Comparison of ENCODE assay signal across 8 cellular contexts in genomic region chr1:6962956-6963915, GRCh38.
DNase-seq lines count a peak whose midpoint lies in the region; ATAC-seq and TF ChIP-seq lines count a peak whose summit lies in the region.

No MANE protein-coding gene starts in this region.

- no peak for TF ChIP-seq EP300 in ovary (IDR thresholded peaks at IDR 0.05)

- no peaks in the 10 kb centered on the region for H3K36me3 Mint-ChIP-seq in endothelial cell (ENCODE audit: low read depth, unreplicated experiment)

- no peak overlapping the region for H3K27ac Mint-ChIP-seq in endothelial cell (ENCODE audit: unreplicated experiment)

- TF ChIP-seq CTCF in endothelial cell (IDR thresholded peaks at IDR 0.05; ENCODE audit: unreplicated experiment) (no peak), ovary (IDR thresholded peaks at IDR 0.05) (no peak), uterus (IDR thresholded peaks at IDR 0.05) (no peak)

- H3K9me3 ChIP-seq in ovary (no peaks in the 10 kb centered on the region), uterus (no peaks in the 10 kb centered on the region)

- 27 to 36% (median 34%) methylated on average over 42 of the region's 42 CpGs for WGBS in ovary, 3 donors

- peaks cover 16% of the 10 kb centered on the region for H3K4me1 ChIP-seq in ovary (ENCODE audit: insufficient read depth)
- H3K4me1 ChIP-seq in uterus: no peaks in the 10 kb centered on the region

- TF ChIP-seq POLR2A in ovary (IDR thresholded peaks at IDR 0.05): no peak
- TF ChIP-seq POLR2A in uterus (IDR thresholded peaks at IDR 0.05): no peak

- H3K4me3 Mint-ChIP-seq in endothelial cell (ENCODE audit: unreplicated experiment): no peak overlapping the region

- no peak for ATAC-seq in HG03175 (IDR thresholded peaks at IDR 0.05; ENCODE audit: unreplicated experiment)
- ATAC-seq in HG03025 (IDR thresholded peaks at IDR 0.05; ENCODE audit: low FRiP score, unreplicated experiment): no peak

- peaks cover 18% of the 10 kb centered on the region for H3K27me3 Mint-ChIP-seq in endothelial cell (ENCODE audit: unreplicated experiment)

- DNase-seq in A172 (ENCODE audit: low spot score): peak; percentile 84
- DNase-seq in LoVo (ENCODE audit: low spot score): peak; percentile 23
- peak; percentile 35 to 69 for DNase-seq in activated CD4-positive, alpha-beta T cell treated with anti-CD3 and anti-CD28 coated beads for 24 hours (ENCODE audit: low read depth in 2 of 2)
- DNase-seq in endothelial cell (ENCODE audit: low spot score): peak; percentile 92
- peak in 4 of 5 donors; percentile 62 to 71 (median 64) for DNase-seq in ovary
- DNase-seq in uterus: peak; percentile 51 to 52

- intact Hi-C loops in ovary (cut with DNase I) (no loop called here), uterus (cut with DNase I; ENCODE audit: low total_unique reads) (no loop called here)

- H3K9me3 Mint-ChIP-seq in endothelial cell (ENCODE audit: unreplicated experiment): no peaks in the 10 kb centered on the region

- H3K36me3 ChIP-seq in ovary (no peaks in the 10 kb centered on the region), uterus (no peaks in the 10 kb centered on the region)

- H3K27ac ChIP-seq in ovary (no peak overlapping the region), uterus (no peak overlapping the region)

- H3K4me3 ChIP-seq in ovary: no peak overlapping the region
- H3K4me3 ChIP-seq in uterus: no peak overlapping the region

- H3K27me3 ChIP-seq in ovary (no peaks in the 10 kb centered on the region), uterus (no peaks in the 10 kb centered on the region)

- peaks cover 12% of the 10 kb centered on the region for H3K4me1 Mint-ChIP-seq in endothelial cell (ENCODE audit: unreplicated experiment)

Comparison
In these comparisons a context has a peak if more than half of its experiments do, and no peak if none do; other contexts are left out.
1. DNase-seq: peak in every context shown above with its lines; median percentile 92 in endothelial cell; 84 in A172; 64 in ovary; 52 in activated CD4-positive, alpha-beta T cell treated with anti-CD3 and anti-CD28 coated beads for 24 hours; 52 in uterus; 23 in LoVo.